Comparison of ENCODE assay signal across 21 cellular contexts in genomic region chr6:43434441-43434840, GRCh38. TPM values are rescaled to one million over a fixed set of nuclear protein-coding genes. Genes with fewer than 3 reads are reported as not detected.
DNase-seq lines count a peak whose midpoint lies in the region; ATAC-seq, FAIRE-seq and TF ChIP-seq lines count a peak whose summit lies in the region.
"Had no signal": no experiment of that assay in that cellular context is flagged by ENCODE, and none has a peak within 500 bp of the region (broad histone marks: within the 10 kb centered on the region; RNA-seq: fewer than 3 reads in every experiment).

No MANE protein-coding gene starts in this region.

- no peaks in the 10 kb centered on the region for H3K9me3 Mint-ChIP-seq in mesothelial cell of epicardium
- H3K9me3 Mint-ChIP-seq in activated CD4-positive, alpha-beta T cell treated with anti-CD3 and anti-CD28 coated beads for 36 hours (ENCODE audit: low read depth): no peaks in the 10 kb centered on the region
- H3K9me3 Mint-ChIP-seq: CD8-positive, alpha-beta memory T cell had no signal

- H3K4me1 ChIP-seq in HepG2 (ENCODE audit: insufficient read depth, low read length): peaks cover 37% of the 10 kb centered on the region
- H3K4me1 ChIP-seq in right lobe of liver: peaks cover 0 to 18% (median 0%) of the 10 kb centered on the region in 4 donors
- peaks cover 0 to 38% (median 20%) of the 10 kb centered on the region in 12 donors for H3K4me1 ChIP-seq in heart left ventricle
- peaks cover 5% of the 10 kb centered on the region for H3K4me1 ChIP-seq in psoas muscle

- peak overlapping the region; percentile 81 for H3K27ac Mint-ChIP-seq in mesothelial cell of epicardium
- no peak overlapping the region for H3K27ac Mint-ChIP-seq in activated CD4-positive, alpha-beta T cell treated with anti-CD3 and anti-CD28 coated beads for 36 hours

- TF ChIP-seq POLR2A in HepG2 (IDR thresholded peaks at IDR 0.05; ENCODE audit: insufficient read depth in 1 of 2, low read depth in 2 of 2, low read length in 2 of 2): no peak
- TF ChIP-seq POLR2A in right lobe of liver (IDR thresholded peaks at IDR 0.05): no peak
- TF ChIP-seq POLR2A in heart left ventricle (IDR thresholded peaks at IDR 0.05): no peak

- H2AFZ ChIP-seq in HepG2 (ENCODE audit: low read length): no peak overlapping the region
- H2AFZ ChIP-seq: GM23248 had no signal

- no peaks in the 10 kb centered on the region for H3K27me3 ChIP-seq in HepG2 (ENCODE audit: control insufficient read depth in 1 of 2, insufficient read depth in 2 of 2, low read length in 2 of 2)
- no peaks in the 10 kb centered on the region for H3K27me3 ChIP-seq in right lobe of liver
- no peaks in the 10 kb centered on the region for H3K27me3 ChIP-seq in heart left ventricle
- no peaks in the 10 kb centered on the region for H3K27me3 ChIP-seq in psoas muscle (ENCODE audit: insufficient read depth in 3 of 3, low read length in 2 of 3)
- H3K27me3 ChIP-seq: BLaER1 treated with 17β-estradiol and CSF1 and Interleukin-3, amounts not matched to agents 10 nM and 100 nM had no signal

- peaks cover 27% of the 10 kb centered on the region for H3K4me1 Mint-ChIP-seq in mesothelial cell of epicardium
- peaks cover 15% of the 10 kb centered on the region for H3K4me1 Mint-ChIP-seq in activated CD4-positive, alpha-beta T cell treated with anti-CD3 and anti-CD28 coated beads for 36 hours

- in situ Hi-C loops in HepG2 (cut with HindIII; ENCODE audit: extremely low pct_ligation_motif_present, low pct_unique_long_range_greater_than_20kb): no loop called here

- DNase-seq in HepG2 (ENCODE audit: low spot score) (no peak), right lobe of liver (no peak), heart left ventricle (peak in 2 of 5 donors; percentile 32 to 67), mesothelial cell of epicardium (ENCODE audit: low spot score in 2 of 2, unreplicated experiment in 2 of 2) (no peak), psoas muscle (no peak)
- DNase-seq in activated CD4-positive, alpha-beta T cell treated with anti-CD3 and anti-CD28 coated beads for 1 hour: no peak
- no peak for DNase-seq in activated CD4-positive, alpha-beta T cell treated with anti-CD3 and anti-CD28 coated beads for 36 hours
- DNase-seq: CD8-positive, alpha-beta memory T cell; DND-41; GM23248; NCI-H1436; NCI-H2029 treated with DMSO at 0.1 percent for 48 hours; NCI-H748 treated with DMSO at 0.1 percent for 48 hours; OCI-M1; RPMI8226 had no signal

- WGBS in HepG2 (ENCODE audit: low lambda C conversion rate): 99% methylated on average over 10 of the region's 11 CpGs
- 88% methylated on average over 3 of the region's 11 CpGs for WGBS in right lobe of liver (ENCODE audit: insufficient coverage, low coverage, low lambda C conversion rate, missing lambda C conversion rate)
- 58 to 71% (median 68%) methylated on average over 11 of the region's 11 CpGs for WGBS in heart left ventricle, 4 donors
- 91 to 95% (median 93%) methylated on average over 11 of the region's 11 CpGs for WGBS in psoas muscle, 3 donors

- no peak for FAIRE-seq in HepG2 (lab: Jason Lieb, UNC)
- FAIRE-seq: A204.1, G401.6, GM12878 had no signal

- ATAC-seq in HepG2 (no peak), right lobe of liver (no peak), heart left ventricle (peak; percentile 69 to 82 (median 76)), GM21367 (IDR thresholded peaks at IDR 0.05; ENCODE audit: unreplicated experiment) (no peak), psoas muscle (no peak)
- no peak for ATAC-seq in activated CD4-positive, alpha-beta T cell treated with anti-CD3 and anti-CD28 coated beads for 36 hours
- ATAC-seq: GM12878 had no signal

- no peak overlapping the region for H3K4me2 ChIP-seq in HepG2 (ENCODE audit: low read depth, low read length)

- intact Hi-C loops in HepG2 (cut with micrococcal nuclease; ENCODE audit: unreplicated experiment) (loop anchor here (10.0 kb wide), 1 partner anchor 60 kb away; no protein-coding TSS in a partner anchor), right lobe of liver (cut with DNase I) (no loop called here), heart left ventricle (cut with DNase I) (no loop called here), psoas muscle (cut with DNase I) (no loop called here)
- intact Hi-C loops in activated CD4-positive, alpha-beta T cell treated with anti-CD3 and anti-CD28 coated beads for 36 hours (cut with DNase I, micrococcal nuclease): no loop called here

- no peaks in the 10 kb centered on the region for H3K27me3 Mint-ChIP-seq in mesothelial cell of epicardium (ENCODE audit: low read depth)
- no peaks in the 10 kb centered on the region for H3K27me3 Mint-ChIP-seq in activated CD4-positive, alpha-beta T cell treated with anti-CD3 and anti-CD28 coated beads for 36 hours

- peaks cover 3 to 11% of the 10 kb centered on the region in 2 experiments for H3K36me3 ChIP-seq in HepG2 (replicated peaks in 1 of 2; ENCODE audit: control insufficient read depth in 1 of 2, insufficient read depth in 2 of 2, low read length in 2 of 2)
- no peaks in the 10 kb centered on the region for H3K36me3 ChIP-seq in right lobe of liver
- H3K36me3 ChIP-seq in heart left ventricle: peaks cover 0 to 61% (median 27%) of the 10 kb centered on the region in 9 donors
- H3K36me3 ChIP-seq in psoas muscle (ENCODE audit: insufficient read depth in 1 of 2, low read depth in 1 of 2): peaks cover 0 to 78% of the 10 kb centered on the region in 2 donors

- no peak overlapping the region for H3K4me3 ChIP-seq in HepG2 (replicated peaks in 1 of 3; ENCODE audit: insufficient read depth in 1 of 3, low read depth in 2 of 3, low read length in 3 of 3)
- H3K4me3 ChIP-seq in right lobe of liver: no peak overlapping the region
- no peak overlapping the region for H3K4me3 ChIP-seq in heart left ventricle
- H3K4me3 ChIP-seq in psoas muscle: no peak overlapping the region
- H3K4me3 ChIP-seq: BLaER1 treated with 17β-estradiol and CSF1 and Interleukin-3, amounts not matched to agents 10 nM and 100 nM; GM12878; GM23248 had no signal

- TF ChIP-seq CTCF in HepG2 (CRISPR knock-in tag; IDR thresholded peaks at IDR 0.05): no peak
- TF ChIP-seq CTCF in right lobe of liver (IDR thresholded peaks at IDR 0.05): no peak
- TF ChIP-seq CTCF in heart left ventricle (IDR thresholded peaks at IDR 0.05): no peak
- no peak for TF ChIP-seq CTCF in mesothelial cell of epicardium (IDR thresholded peaks at IDR 0.05; ENCODE audit: unreplicated experiment)
- TF ChIP-seq CTCF in psoas muscle (IDR thresholded peaks at IDR 0.05): no peak

- no peak overlapping the region for H3K27ac ChIP-seq in HepG2 (ENCODE audit: extremely low read length, insufficient read depth, low read length)
- H3K27ac ChIP-seq in right lobe of liver: no peak overlapping the region
- peak overlapping the region in 8 of 12 donors; percentile 28 to 68 (median 45) for H3K27ac ChIP-seq in heart left ventricle
- no peak overlapping the region for H3K27ac ChIP-seq in psoas muscle
- H3K27ac ChIP-seq: BLaER1 treated with 17β-estradiol and CSF1 and Interleukin-3, amounts not matched to agents 10 nM and 100 nM; GM23248 had no signal

- TF ChIP-seq RAD21 in HepG2 (CRISPR knock-in tag; IDR thresholded peaks at IDR 0.05): no peak

- CTCF ChIA-PET in HepG2 (lab: Yijun Ruan, JAX; ENCODE audit: low intra/inter-chr PET ratio, low total read pairs): no interaction called here
- CTCF ChIA-PET in activated CD4-positive, alpha-beta T cell treated with anti-CD3 and anti-CD28 coated beads for 36 hours (lab: Charles Lee): interaction anchor here (1.4 kb wide), 1 partner anchor 19 kb away, joined by 5 read pairs; no protein-coding TSS in a partner anchor

- no peaks in the 10 kb centered on the region for H4K20me1 ChIP-seq in HepG2 (ENCODE audit: insufficient read depth, low read length)

- H3K79me2 ChIP-seq in HepG2 (ENCODE audit: insufficient read depth, low read length): peaks cover 3% of the 10 kb centered on the region

- H3K4me3 Mint-ChIP-seq in mesothelial cell of epicardium: no peak overlapping the region
- H3K4me3 Mint-ChIP-seq in activated CD4-positive, alpha-beta T cell treated with anti-CD3 and anti-CD28 coated beads for 36 hours: no peak overlapping the region
- H3K4me3 Mint-ChIP-seq: CD8-positive, alpha-beta memory T cell had no signal

- POLR2A ChIA-PET in HepG2 (lab: Yijun Ruan, JAX): interaction anchor here (0.9 to 1.9 kb wide), 5 partner anchors 12 to 201 kb away, joined by 3 to 9 read pairs (median 3); partner anchors contain the start of gene MAD2L1BP
- POLR2A ChIA-PET in activated CD4-positive, alpha-beta T cell treated with anti-CD3 and anti-CD28 coated beads for 36 hours (lab: Charles Lee): no interaction called here

- no peaks in the 10 kb centered on the region for H3K9me3 ChIP-seq in HepG2 (ENCODE audit: low read length)
- no peaks in the 10 kb centered on the region for H3K9me3 ChIP-seq in right lobe of liver
- no peaks in the 10 kb centered on the region for H3K9me3 ChIP-seq in heart left ventricle
- no peaks in the 10 kb centered on the region for H3K9me3 ChIP-seq in psoas muscle
- H3K9me3 ChIP-seq: BLaER1 treated with 17β-estradiol and CSF1 and Interleukin-3, amounts not matched to agents 10 nM and 100 nM had no signal

- TF ChIP-seq EP300 in HepG2 (IDR thresholded peaks at IDR 0.05; ENCODE audit: low read depth in 2 of 2, low read length in 2 of 2) (no peak), HepG2 (CRISPR knock-in tag; IDR thresholded peaks at IDR 0.05; ENCODE audit: borderline replicate concordance) (no peak)

- no peak overlapping the region for H3K9ac ChIP-seq in HepG2 (ENCODE audit: insufficient read depth, low read depth, low read length)
- H3K9ac ChIP-seq: GM23248 had no signal

- BruUV-seq in HepG2 (replicated peaks; lab: Mats Ljungman, UMichigan): no TSS peak

- peaks cover 3% of the 10 kb centered on the region for H3K36me3 Mint-ChIP-seq in mesothelial cell of epicardium
- H3K36me3 Mint-ChIP-seq in activated CD4-positive, alpha-beta T cell treated with anti-CD3 and anti-CD28 coated beads for 36 hours (ENCODE audit: low read depth): peaks cover 12% of the 10 kb centered on the region

RNA-seq across cellular contexts. Expression of gene ABCC10, which starts 7.1 kb away (rescaled TPM):
- total RNA-seq in HepG2 (2016; rRNA removed; fragmentation: Illumina TruSeq; extraction: Trizol) (11.2 and 24.3 TPM in 2 replicates), right lobe of liver (10 to 100 TPM in 1 of 6 experiments, 1 to 10 TPM in 5; 5.8 to 10.7 (median 7.5) TPM), heart left ventricle (10 to 100 TPM in 5 of 9 donors, 1 to 10 TPM in 4; 6.4 to 18.3 (median 10.3) TPM), mesothelial cell of epicardium (55.8 to 60.2 TPM (median 60.1 TPM) in 3 replicates), psoas muscle (10 to 100 TPM in 2 of 4 donors, 1 to 10 TPM in 2; 7.8 to 11.0 (median 9.9) TPM)
- 3.0 and 3.3 TPM in 2 replicates for total RNA-seq in HepG2 (2016; cell fraction: cytosol; rRNA removed; fragmentation: Illumina TruSeq; extraction: Trizol; ENCODE audit: low read depth)
- 8.8 and 26.6 TPM in 2 replicates for total RNA-seq in HepG2 (2016; cell fraction: insoluble cytoplasmic fraction; rRNA removed; fragmentation: Illumina TruSeq; extraction: Trizol)
- total RNA-seq in HepG2 (2016; cell fraction: membrane; rRNA removed; fragmentation: Illumina TruSeq; extraction: Trizol): 6.5 and 8.3 TPM in 2 replicates
- 31.0 and 40.1 TPM in 2 replicates for total RNA-seq in HepG2 (2016; cell fraction: nucleus; rRNA removed; fragmentation: Illumina TruSeq; extraction: Trizol)
- polyA plus RNA-seq in HepG2 (2011; rRNA removed) (16.0 and 24.1 TPM in 2 replicates), heart left ventricle (10 to 100 TPM in 1 of 2 donors, 1 to 10 TPM in 1; 7.3 to 19.6 TPM), psoas muscle (1 to 10 TPM; 8.9 to 9.9 (median 8.9) TPM)
- polyA plus RNA-seq in HepG2 (2011; cell fraction: cytosol; rRNA removed): 11.8 and 12.5 TPM in 2 replicates
- 91.9 and 94.6 TPM in 2 replicates for polyA plus RNA-seq in HepG2 (2011; cell fraction: nucleus; rRNA removed)
- 11.7 and 19.9 TPM in 2 replicates for polyA plus RNA-seq in HepG2 (2012)
- polyA plus RNA-seq in HepG2 (2016; cell fraction: cytosol; fragmentation: Illumina TruSeq; extraction: Trizol; ENCODE audit: low read depth): 3.1 and 3.3 TPM in 2 replicates
- 5.9 and 7.7 TPM in 2 replicates for polyA plus RNA-seq in HepG2 (2016; cell fraction: insoluble cytoplasmic fraction; fragmentation: Illumina TruSeq; extraction: Trizol; ENCODE audit: low read depth)
- 3.2 and 4.6 TPM in 2 replicates for polyA plus RNA-seq in HepG2 (2016; cell fraction: membrane; fragmentation: Illumina TruSeq; extraction: Trizol; ENCODE audit: low read depth)
- 59.5 and 67.0 TPM in 2 replicates for polyA plus RNA-seq in HepG2 (2016; cell fraction: nucleus; fragmentation: Illumina TruSeq; extraction: Trizol; ENCODE audit: insufficient read depth, low read depth)
- 17.7 and 40.9 TPM in 2 replicates for polyA minus RNA-seq in HepG2 (2011; rRNA and poly(A)+ RNA removed; ENCODE audit: low replicate concordance)
- 14.1 and 14.5 TPM in 2 replicates for polyA minus RNA-seq in HepG2 (2011; cell fraction: cytosol; rRNA and poly(A)+ RNA removed)
- 36.8 and 38.7 TPM in 2 replicates for polyA minus RNA-seq in HepG2 (2011; cell fraction: nucleus; rRNA and poly(A)+ RNA removed)
- total RNA-seq in activated CD4-positive, alpha-beta T cell treated with anti-CD3 and anti-CD28 coated beads for 36 hours: 10 to 100 TPM; 27.8 to 29.0 TPM

RNA-seq across cellular contexts. Expression of gene DLK2, which starts 20.9 kb away (rescaled TPM):
- total RNA-seq in HepG2 (2016; rRNA removed; fragmentation: Illumina TruSeq; extraction: Trizol) (0.74 and 1.2 TPM in 2 replicates), right lobe of liver (under 1 TPM in 1 of 6 experiments, not detected in 5; 0.13 TPM), heart left ventricle (1 to 10 TPM in 8 of 9 donors, under 1 TPM in 1; 0.61 to 4.1 (median 2.6) TPM), mesothelial cell of epicardium (3.5 to 4.7 TPM (median 4.1 TPM) in 3 replicates), psoas muscle (under 1 TPM in 1 of 4 donors, not detected in 3; 0.56 TPM)
- total RNA-seq in HepG2 (2016; cell fraction: cytosol; rRNA removed; fragmentation: Illumina TruSeq; extraction: Trizol; ENCODE audit: low read depth): 0.62 and 0.81 TPM in 2 replicates
- total RNA-seq in HepG2 (2016; cell fraction: insoluble cytoplasmic fraction; rRNA removed; fragmentation: Illumina TruSeq; extraction: Trizol): 1.1 and 1.4 TPM in 2 replicates
- total RNA-seq in HepG2 (2016; cell fraction: membrane; rRNA removed; fragmentation: Illumina TruSeq; extraction: Trizol): 0.71 and 1.7 TPM in 2 replicates
- total RNA-seq in HepG2 (2016; cell fraction: nucleus; rRNA removed; fragmentation: Illumina TruSeq; extraction: Trizol): 0.81 TPM in 2 replicates
- polyA plus RNA-seq in HepG2 (2011; rRNA removed) (3.8 and 5.9 TPM in 2 replicates), heart left ventricle (1 to 10 TPM; 3.2 to 8.1 TPM), psoas muscle (under 1 TPM; 0.04 to 0.90 (median 0.10) TPM)
- polyA plus RNA-seq in HepG2 (2011; cell fraction: cytosol; rRNA removed): 5.4 and 6.3 TPM in 2 replicates
- polyA plus RNA-seq in HepG2 (2011; cell fraction: nucleus; rRNA removed): 5.7 and 8.0 TPM in 2 replicates
- polyA plus RNA-seq in HepG2 (2012): 3.9 and 4.0 TPM in 2 replicates
- polyA plus RNA-seq in HepG2 (2016; cell fraction: cytosol; fragmentation: Illumina TruSeq; extraction: Trizol; ENCODE audit: low read depth): 1.2 TPM in 2 replicates
- 0.61 and 0.65 TPM in 2 replicates for polyA plus RNA-seq in HepG2 (2016; cell fraction: insoluble cytoplasmic fraction; fragmentation: Illumina TruSeq; extraction: Trizol; ENCODE audit: low read depth)
- 1.1 and 2.0 TPM in 2 replicates for polyA plus RNA-seq in HepG2 (2016; cell fraction: membrane; fragmentation: Illumina TruSeq; extraction: Trizol; ENCODE audit: low read depth)
- polyA plus RNA-seq in HepG2 (2016; cell fraction: nucleus; fragmentation: Illumina TruSeq; extraction: Trizol; ENCODE audit: insufficient read depth, low read depth): 1.5 and 2.0 TPM in 2 replicates
- polyA minus RNA-seq in HepG2 (2011; rRNA and poly(A)+ RNA removed; ENCODE audit: low replicate concordance): 2.9 and 10.0 TPM in 2 replicates
- 2.9 and 3.3 TPM in 2 replicates for polyA minus RNA-seq in HepG2 (2011; cell fraction: cytosol; rRNA and poly(A)+ RNA removed)
- 1.7 TPM in 2 replicates for polyA minus RNA-seq in HepG2 (2011; cell fraction: nucleus; rRNA and poly(A)+ RNA removed)
- 1 to 10 TPM; 1.9 to 2.0 TPM for total RNA-seq in activated CD4-positive, alpha-beta T cell treated with anti-CD3 and anti-CD28 coated beads for 36 hours
- total RNA-seq: NCI-H460 had no signal

RNA-seq across cellular contexts. Expression of gene TJAP1, which starts 42.9 kb away (rescaled TPM):
- total RNA-seq in HepG2 (2016; rRNA removed; fragmentation: Illumina TruSeq; extraction: Trizol) (10.2 and 15.7 TPM in 2 replicates), right lobe of liver (10 to 100 TPM in 5 of 6 experiments, 1 to 10 TPM in 1; 9.2 to 16.0 (median 12.9) TPM), heart left ventricle (10 to 100 TPM; 16.9 to 34.5 (median 19.1) TPM), mesothelial cell of epicardium (45.9 to 52.7 TPM (median 49.7 TPM) in 3 replicates), psoas muscle (10 to 100 TPM; 31.4 to 39.9 (median 36.3) TPM)
- 6.4 and 7.2 TPM in 2 replicates for total RNA-seq in HepG2 (2016; cell fraction: cytosol; rRNA removed; fragmentation: Illumina TruSeq; extraction: Trizol; ENCODE audit: low read depth)
- total RNA-seq in HepG2 (2016; cell fraction: insoluble cytoplasmic fraction; rRNA removed; fragmentation: Illumina TruSeq; extraction: Trizol): 12.5 and 16.8 TPM in 2 replicates
- total RNA-seq in HepG2 (2016; cell fraction: membrane; rRNA removed; fragmentation: Illumina TruSeq; extraction: Trizol): 7.9 and 8.5 TPM in 2 replicates
- total RNA-seq in HepG2 (2016; cell fraction: nucleus; rRNA removed; fragmentation: Illumina TruSeq; extraction: Trizol): 22.6 and 23.5 TPM in 2 replicates
- polyA plus RNA-seq in HepG2 (2011; rRNA removed) (41.6 and 48.3 TPM in 2 replicates), heart left ventricle (10 to 100 TPM; 16.5 TPM), psoas muscle (10 to 100 TPM; 18.0 to 35.2 (median 20.8) TPM)
- polyA plus RNA-seq in HepG2 (2011; cell fraction: cytosol; rRNA removed): 19.2 and 22.0 TPM in 2 replicates
- polyA plus RNA-seq in HepG2 (2011; cell fraction: nucleus; rRNA removed): 220 TPM in 2 replicates
- 27.3 and 28.6 TPM in 2 replicates for polyA plus RNA-seq in HepG2 (2012)
- 2.1 and 2.3 TPM in 2 replicates for polyA plus RNA-seq in HepG2 (2016; cell fraction: cytosol; fragmentation: Illumina TruSeq; extraction: Trizol; ENCODE audit: low read depth)
- 13.6 and 18.5 TPM in 2 replicates for polyA plus RNA-seq in HepG2 (2016; cell fraction: insoluble cytoplasmic fraction; fragmentation: Illumina TruSeq; extraction: Trizol; ENCODE audit: low read depth)
- 6.4 and 6.8 TPM in 2 replicates for polyA plus RNA-seq in HepG2 (2016; cell fraction: membrane; fragmentation: Illumina TruSeq; extraction: Trizol; ENCODE audit: low read depth)
- 89.6 and 90.5 TPM in 2 replicates for polyA plus RNA-seq in HepG2 (2016; cell fraction: nucleus; fragmentation: Illumina TruSeq; extraction: Trizol; ENCODE audit: insufficient read depth, low read depth)
- polyA minus RNA-seq in HepG2 (2011; rRNA and poly(A)+ RNA removed; ENCODE audit: low replicate concordance): 17.3 and 27.1 TPM in 2 replicates
- 9.3 and 9.7 TPM in 2 replicates for polyA minus RNA-seq in HepG2 (2011; cell fraction: cytosol; rRNA and poly(A)+ RNA removed)
- 38.8 and 46.0 TPM in 2 replicates for polyA minus RNA-seq in HepG2 (2011; cell fraction: nucleus; rRNA and poly(A)+ RNA removed)
- 10 to 100 TPM; 35.6 to 37.2 TPM for total RNA-seq in activated CD4-positive, alpha-beta T cell treated with anti-CD3 and anti-CD28 coated beads for 36 hours

Comparison
In these comparisons a context has a peak if more than half of its experiments do, and no peak if none do; other contexts are left out.
1. ATAC-seq: peak in heart left ventricle (4 of 4); none in HepG2 (single experiment), right lobe of liver (0 of 4), GM21367 (single experiment), activated CD4-positive, alpha-beta T cell treated with anti-CD3 and anti-CD28 coated beads for 36 hours (single experiment) and psoas muscle (0 of 4).
2. H3K27ac ChIP-seq: peak in heart left ventricle (8 of 12); none in HepG2 (single experiment), right lobe of liver (0 of 3) and psoas muscle (single experiment).